Comparison of ENCODE assay signal across 8 cellular contexts in genomic region chr2:180005465-180005864, GRCh38. TPM values are rescaled to one million over a fixed set of nuclear protein-coding genes. Genes with fewer than 3 reads are reported as not detected.
DNase-seq lines count a peak whose midpoint lies in the region; ATAC-seq and TF ChIP-seq lines count a peak whose summit lies in the region.
"Not testable (repeated sequence)": the region's sequence is repeated elsewhere in the genome, so short reads cannot be mapped to it uniquely, and the experiment has no call there.

No MANE protein-coding gene starts in this region.

- not testable (repeated sequence) for H3K27me3 Mint-ChIP-seq in CD8-positive, alpha-beta memory T cell; activated T-helper 17 cell treated with anti-CD3 and anti-CD28 coated beads, Interleukin-2, amount 50 U/mL, for 72 hours; natural killer cell treated with Interleukin-12 subunit alpha and Interleukin-12 subunit beta and Interleukin-15 and Interleukin-18, amount 100 ng/mL, for 72 hours; stimulated activated naive B cell treated with anti-CD40 and anti-IgM and Interleukin-4, amounts not matched to agents 10 μg/mL and 1 μg/mL and 100 μg/mL, for 72 hours

- CTCF ChIA-PET in CD8-positive, alpha-beta memory T cell (lab: Charles Lee) = not testable (repeated sequence)
- CTCF ChIA-PET in SK-N-SH (lab: Yijun Ruan, JAX) = interaction anchor here (1.5 kb wide), 1 partner anchor 15 kb away, joined by 3 read pairs; no protein-coding TSS in a partner anchor

- peak overlapping the region in 5 of 8 donors; percentile 46 to 100 (median 91) for H3K27ac Mint-ChIP-seq in CD8-positive, alpha-beta memory T cell
- not testable (repeated sequence) for H3K27ac Mint-ChIP-seq in activated T-helper 17 cell treated with anti-CD3 and anti-CD28 coated beads, Interleukin-2, amount 50 U/mL, for 72 hours; stimulated activated naive B cell treated with anti-CD40 and anti-IgM and Interleukin-4, amounts not matched to agents 10 μg/mL and 1 μg/mL and 100 μg/mL, for 72 hours
- H3K27ac Mint-ChIP-seq in natural killer cell treated with Interleukin-12 subunit alpha and Interleukin-12 subunit beta and Interleukin-15 and Interleukin-18, amount 100 ng/mL, for 72 hours = peak overlapping the region in 1 of 2 donors; percentile 99

- peaks cover 0 to 20% (median 9%) of the 10 kb centered on the region in 3 donors for H3K36me3 Mint-ChIP-seq in CD8-positive, alpha-beta memory T cell
- H3K36me3 Mint-ChIP-seq in activated T-helper 17 cell treated with anti-CD3 and anti-CD28 coated beads, Interleukin-2, amount 50 U/mL, for 72 hours (ENCODE audit: low read depth) = peaks cover 16% of the 10 kb centered on the region
- not testable (repeated sequence) for H3K36me3 Mint-ChIP-seq in natural killer cell treated with Interleukin-12 subunit alpha and Interleukin-12 subunit beta and Interleukin-15 and Interleukin-18, amount 100 ng/mL, for 72 hours
- peaks cover 9 to 24% of the 10 kb centered on the region in 2 donors for H3K36me3 Mint-ChIP-seq in stimulated activated naive B cell treated with anti-CD40 and anti-IgM and Interleukin-4, amounts not matched to agents 10 μg/mL and 1 μg/mL and 100 μg/mL, for 72 hours

- peaks cover 31% of the 10 kb centered on the region for H3K4me1 ChIP-seq in CD8-positive, alpha-beta memory T cell (ENCODE audit: insufficient read depth, low read length)
- H3K4me1 ChIP-seq in HUES48 (ENCODE audit: control insufficient read depth, insufficient read depth, low read length) = peaks cover 27% of the 10 kb centered on the region; the same call in 1 of the 2 replicates
- not testable (repeated sequence) for H3K4me1 ChIP-seq in SK-N-SH (ENCODE audit: control insufficient read depth in 1 of 2, insufficient read depth in 2 of 2, low read depth in 1 of 2, low read length in 1 of 2); hepatocyte (ENCODE audit: insufficient read depth)

- not testable (repeated sequence) for TF ChIP-seq CTCF in SK-N-SH (IDR thresholded peaks at IDR 0.05); coronary artery (IDR thresholded peaks at IDR 0.05); hepatocyte (IDR thresholded peaks at IDR 0.05; ENCODE audit: poor library complexity)

- not testable (repeated sequence) for TF ChIP-seq RAD21 in SK-N-SH (IDR thresholded peaks at IDR 0.05; ENCODE audit: low read length)

- peak overlapping the region; percentile 85 for H3K4me3 ChIP-seq in CD8-positive, alpha-beta memory T cell (ENCODE audit: low read length)
- H3K4me3 ChIP-seq in HUES48 (ENCODE audit: low read depth, low read length) = peak overlapping the region; percentile 92
- H3K4me3 ChIP-seq in SK-N-SH (ENCODE audit: low read depth in 2 of 2, low read length in 1 of 2) = peak overlapping the region; percentile 88 to 99; a peak in 3 of 4 replicates
- peak overlapping the region; percentile 81 for H3K4me3 ChIP-seq in coronary artery
- not testable (repeated sequence) for H3K4me3 ChIP-seq in hepatocyte

- not testable (repeated sequence) for H3F3A ChIP-seq in SK-N-SH (replicated peaks; ENCODE audit: insufficient read depth)

- H3K4me2 ChIP-seq in SK-N-SH = peak overlapping the region; percentile 70; the same call in 1 of the 2 replicates
- H3K4me2 ChIP-seq in hepatocyte = peak overlapping the region; percentile 78

- H3K4me1 Mint-ChIP-seq in CD8-positive, alpha-beta memory T cell = peaks cover 41 to 68% (median 65%) of the 10 kb centered on the region in 3 donors
- peaks cover 12% of the 10 kb centered on the region for H3K4me1 Mint-ChIP-seq in activated T-helper 17 cell treated with anti-CD3 and anti-CD28 coated beads, Interleukin-2, amount 50 U/mL, for 72 hours
- H3K4me1 Mint-ChIP-seq in natural killer cell treated with Interleukin-12 subunit alpha and Interleukin-12 subunit beta and Interleukin-15 and Interleukin-18, amount 100 ng/mL, for 72 hours (ENCODE audit: low read depth in 2 of 2) = peaks cover 25 to 28% of the 10 kb centered on the region in 2 donors
- peaks cover 30 to 56% of the 10 kb centered on the region in 2 donors for H3K4me1 Mint-ChIP-seq in stimulated activated naive B cell treated with anti-CD40 and anti-IgM and Interleukin-4, amounts not matched to agents 10 μg/mL and 1 μg/mL and 100 μg/mL, for 72 hours

- not testable (repeated sequence) for H3K9me3 ChIP-seq in CD8-positive, alpha-beta memory T cell (ENCODE audit: low read length); HUES48 (ENCODE audit: control insufficient read depth, insufficient read depth, low read length); SK-N-SH; hepatocyte (ENCODE audit: low read depth)

- 96% methylated on average over 7 of the region's 7 CpGs for WGBS in SK-N-SH (ENCODE audit: low lambda C conversion rate)
- 98% methylated on average over 7 of the region's 7 CpGs for WGBS in hepatocyte (ENCODE audit: low lambda C conversion rate, missing lambda C conversion rate)

- not testable (repeated sequence) for H3K9ac ChIP-seq in HUES48 (ENCODE audit: low read depth, low read length); SK-N-SH

- ATAC-seq in activated T-helper 17 cell treated with anti-CD3 and anti-CD28 coated beads, Interleukin-2, amount 50 U/mL, for 72 hours (replicated peaks); natural killer cell treated with Interleukin-12 subunit alpha and Interleukin-12 subunit beta and Interleukin-15 and Interleukin-18, amount 100 ng/mL, for 72 hours: not testable (repeated sequence)
- ATAC-seq in stimulated activated naive B cell treated with anti-CD40 and anti-IgM and Interleukin-4, amounts not matched to agents 10 μg/mL and 1 μg/mL and 100 μg/mL, for 72 hours (replicated peaks) = peak; percentile 37 to 48

- not testable (repeated sequence) for TF ChIP-seq EP300 in SK-N-SH (IDR thresholded peaks at IDR 0.05; ENCODE audit: borderline replicate concordance in 1 of 2, low read depth in 1 of 2, low read length in 1 of 2)

- not testable (repeated sequence) for H3K9me3 Mint-ChIP-seq in CD8-positive, alpha-beta memory T cell; activated T-helper 17 cell treated with anti-CD3 and anti-CD28 coated beads, Interleukin-2, amount 50 U/mL, for 72 hours; natural killer cell treated with Interleukin-12 subunit alpha and Interleukin-12 subunit beta and Interleukin-15 and Interleukin-18, amount 100 ng/mL, for 72 hours; stimulated activated naive B cell treated with anti-CD40 and anti-IgM and Interleukin-4, amounts not matched to agents 10 μg/mL and 1 μg/mL and 100 μg/mL, for 72 hours

- H3K36me3 ChIP-seq in CD8-positive, alpha-beta memory T cell (ENCODE audit: insufficient read depth, low read length); HUES48 (ENCODE audit: control insufficient read depth, insufficient read depth, low read length); SK-N-SH (replicated peaks in 1 of 2; ENCODE audit: control insufficient read depth in 1 of 2, insufficient read depth in 2 of 2, low read length in 1 of 2); hepatocyte (replicated peaks; ENCODE audit: insufficient read depth, low read depth): not testable (repeated sequence)

- H3K9me2 ChIP-seq in SK-N-SH; hepatocyte (replicated peaks; ENCODE audit: insufficient read depth): not testable (repeated sequence)

- not testable (repeated sequence) for DNase-seq in CD8-positive, alpha-beta memory T cell; SK-N-SH; coronary artery (ENCODE audit: low spot score); hepatocyte (ENCODE audit: low spot score); natural killer cell treated with Interleukin-12 subunit alpha and Interleukin-12 subunit beta and Interleukin-15 and Interleukin-18, amount 100 ng/mL, for 72 hours (ENCODE audit: low spot score); stimulated activated naive B cell treated with anti-CD40 and anti-IgM and Interleukin-4, amounts not matched to agents 10 μg/mL and 1 μg/mL and 100 μg/mL, for 72 hours

- H3K27me3 ChIP-seq in CD8-positive, alpha-beta memory T cell (ENCODE audit: insufficient read depth, low read length, poor library complexity, severe bottlenecking); HUES48 (ENCODE audit: control insufficient read depth, insufficient read depth, low read length); SK-N-SH (ENCODE audit: insufficient read depth); hepatocyte: not testable (repeated sequence)

- not testable (repeated sequence) for H4K20me1 ChIP-seq in SK-N-SH (ENCODE audit: insufficient read depth); hepatocyte (ENCODE audit: insufficient read depth, poor library complexity, severe bottlenecking)

- peak overlapping the region; percentile 95 to 97 (median 97) for H3K4me3 Mint-ChIP-seq in CD8-positive, alpha-beta memory T cell
- peak overlapping the region; percentile 98 for H3K4me3 Mint-ChIP-seq in activated T-helper 17 cell treated with anti-CD3 and anti-CD28 coated beads, Interleukin-2, amount 50 U/mL, for 72 hours
- H3K4me3 Mint-ChIP-seq in natural killer cell treated with Interleukin-12 subunit alpha and Interleukin-12 subunit beta and Interleukin-15 and Interleukin-18, amount 100 ng/mL, for 72 hours = peak overlapping the region; percentile 95
- peak overlapping the region; percentile 59 to 96 for H3K4me3 Mint-ChIP-seq in stimulated activated naive B cell treated with anti-CD40 and anti-IgM and Interleukin-4, amounts not matched to agents 10 μg/mL and 1 μg/mL and 100 μg/mL, for 72 hours

- POLR2A ChIA-PET in CD8-positive, alpha-beta memory T cell (lab: Charles Lee); SK-N-SH (lab: Yijun Ruan, JAX): not testable (repeated sequence)

- H3K79me2 ChIP-seq in SK-N-SH (ENCODE audit: insufficient read depth) (peaks cover 60% of the 10 kb centered on the region), hepatocyte (peaks cover 60% of the 10 kb centered on the region)

- not testable (repeated sequence) for H2AFZ ChIP-seq in SK-N-SH (ENCODE audit: low read depth); hepatocyte

- not testable (repeated sequence) for H3K27ac ChIP-seq in CD8-positive, alpha-beta memory T cell (ENCODE audit: low read depth, low read length); HUES48 (ENCODE audit: low read depth, low read length); SK-N-SH (ENCODE audit: low read depth in 2 of 2, low read length in 1 of 2); coronary artery; hepatocyte

RNA-seq across cellular contexts. Expression of gene CWC22, which starts 1.6 kb away (rescaled TPM):
- total RNA-seq in CD8-positive, alpha-beta memory T cell = 10 to 100 TPM; 30.9 to 32.7 TPM
- 31.0 TPM for polyA plus RNA-seq in CD8-positive, alpha-beta memory T cell
- polyA plus RNA-seq in SK-N-SH (2012; rRNA removed) = 2.7 and 3.2 TPM in 2 replicates
- 4.5 and 6.7 TPM in 2 replicates for polyA plus RNA-seq in SK-N-SH (2012; cell fraction: cytosol; rRNA removed)
- polyA plus RNA-seq in SK-N-SH (2012; cell fraction: nucleus; rRNA removed) = 3.2 and 6.1 TPM in 2 replicates
- total RNA-seq in activated T-helper 17 cell treated with anti-CD3 and anti-CD28 coated beads, Interleukin-2, amount 50 U/mL, for 72 hours = 10 to 100 TPM; 21.5 to 24.2 TPM
- 17.6 and 19.3 TPM in 2 replicates for total RNA-seq in hepatocyte
- 14.6 and 15.7 TPM in 2 replicates for polyA plus RNA-seq in hepatocyte
- 10 to 100 TPM; 19.4 to 23.0 TPM for total RNA-seq in natural killer cell treated with Interleukin-12 subunit alpha and Interleukin-12 subunit beta and Interleukin-15 and Interleukin-18, amount 100 ng/mL, for 72 hours
